Comparison of ENCODE assay signal across 1 cellular context in the genomic region with DNA sequence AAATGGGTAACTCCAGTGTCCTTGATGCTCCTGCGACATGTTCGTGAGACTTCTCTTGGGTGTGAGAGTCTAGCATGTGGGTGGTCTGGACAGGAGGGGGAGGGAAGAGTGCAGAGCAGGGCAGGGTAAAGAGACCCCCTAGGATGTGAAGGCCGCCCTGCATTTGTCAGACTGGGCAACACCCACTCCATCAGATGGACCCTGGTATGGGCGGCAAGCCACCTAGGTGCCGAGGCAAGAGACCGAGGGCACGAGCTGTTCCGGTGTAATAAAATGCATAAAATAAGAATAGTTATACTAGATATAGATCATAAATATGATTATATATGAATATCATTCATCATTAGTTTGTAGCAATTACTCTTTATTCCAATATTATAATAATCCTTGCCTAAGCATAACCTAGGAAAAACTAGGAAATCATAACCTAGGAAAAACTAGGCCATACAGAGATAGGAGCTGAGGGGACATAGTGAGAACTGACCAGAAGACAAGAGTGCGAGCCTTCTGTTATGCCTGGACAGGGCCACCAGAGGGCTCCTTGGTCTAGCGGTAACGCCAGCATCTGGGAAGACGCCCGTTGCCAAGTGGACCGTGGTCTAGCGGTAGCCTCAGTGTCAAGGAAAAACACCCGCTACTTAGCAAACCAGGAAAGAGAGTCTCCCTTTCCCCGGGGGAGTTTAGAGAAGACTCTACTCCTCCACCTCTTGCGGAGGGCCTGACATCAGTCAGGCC.
TF ChIP-seq lines count a peak whose summit lies in the region.

No MANE protein-coding gene starts in this region.

TF ChIP-seq in GM12878, 131 proteins besides CTCF, POLR2A, EP300 and RAD21:
- TF ChIP-seq ZBTB33 (IDR thresholded peaks at IDR 0.05) = peak; percentile 45; the same call in 1 of the 2 replicates
